In genomic region chr22:27779650-27780049, GRCh38 we compare ENCODE assay signal across 1 cellular context.
TF ChIP-seq lines count a peak whose summit lies in the region.

No MANE protein-coding gene starts in this region.

TF ChIP-seq in HepG2, 621 proteins besides CTCF, POLR2A, EP300 and RAD21:
- no peak for TF ChIP-seq REST (IDR thresholded peaks at IDR 0.05; ENCODE audit: borderline replicate concordance in 1 of 2, low read depth in 1 of 2, low read length in 2 of 2)
- no peak for TF ChIP-seq ARNTL (CRISPR knock-in tag; IDR thresholded peaks at IDR 0.05)
- TF ChIP-seq CBX5 (CRISPR knock-in tag; IDR thresholded peaks at IDR 0.05; ENCODE audit: borderline replicate concordance), result no peak
- TF ChIP-seq, protein P1, sequence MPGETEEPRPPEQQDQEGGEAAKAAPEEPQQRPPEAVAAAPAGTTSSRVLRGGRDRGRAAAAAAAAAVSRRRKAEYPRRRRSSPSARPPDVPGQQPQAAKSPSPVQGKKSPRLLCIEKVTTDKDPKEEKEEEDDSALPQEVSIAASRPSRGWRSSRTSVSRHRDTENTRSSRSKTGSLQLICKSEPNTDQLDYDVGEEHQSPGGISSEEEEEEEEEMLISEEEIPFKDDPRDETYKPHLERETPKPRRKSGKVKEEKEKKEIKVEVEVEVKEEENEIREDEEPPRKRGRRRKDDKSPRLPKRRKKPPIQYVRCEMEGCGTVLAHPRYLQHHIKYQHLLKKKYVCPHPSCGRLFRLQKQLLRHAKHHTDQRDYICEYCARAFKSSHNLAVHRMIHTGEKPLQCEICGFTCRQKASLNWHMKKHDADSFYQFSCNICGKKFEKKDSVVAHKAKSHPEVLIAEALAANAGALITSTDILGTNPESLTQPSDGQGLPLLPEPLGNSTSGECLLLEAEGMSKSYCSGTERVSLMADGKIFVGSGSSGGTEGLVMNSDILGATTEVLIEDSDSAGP (CRISPR knock-in tag; IDR thresholded peaks at IDR 0.05; ENCODE audit: borderline replicate concordance), result no peak
- no peak for TF ChIP-seq ELF3 (CRISPR knock-in tag; IDR thresholded peaks at IDR 0.05)
- no peak for TF ChIP-seq SRSF4 (IDR thresholded peaks at IDR 0.05; ENCODE audit: low read depth, low read length, poor library complexity, severe bottlenecking)
- TF ChIP-seq, protein P2, sequence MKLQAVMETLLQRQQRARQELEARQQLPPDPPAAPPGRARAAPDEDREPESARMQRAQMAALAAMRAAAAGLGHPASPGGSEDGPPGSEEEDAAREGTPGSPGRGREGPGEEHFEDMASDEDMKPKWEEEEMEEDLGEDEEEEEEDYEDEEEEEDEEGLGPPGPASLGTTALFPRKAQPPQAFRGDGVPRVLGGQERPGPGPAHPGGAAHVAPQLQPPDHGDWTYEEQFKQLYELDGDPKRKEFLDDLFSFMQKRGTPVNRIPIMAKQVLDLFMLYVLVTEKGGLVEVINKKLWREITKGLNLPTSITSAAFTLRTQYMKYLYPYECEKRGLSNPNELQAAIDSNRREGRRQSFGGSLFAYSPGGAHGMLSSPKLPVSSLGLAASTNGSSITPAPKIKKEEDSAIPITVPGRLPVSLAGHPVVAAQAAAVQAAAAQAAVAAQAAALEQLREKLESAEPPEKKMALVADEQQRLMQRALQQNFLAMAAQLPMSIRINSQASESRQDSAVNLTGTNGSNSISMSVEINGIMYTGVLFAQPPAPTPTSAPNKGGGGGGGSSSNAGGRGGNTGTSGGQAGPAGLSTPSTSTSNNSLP (IDR thresholded peaks at IDR 0.05; ENCODE audit: low read depth, low read length), result no peak
- no peak for TF ChIP-seq ZNF383 (CRISPR knock-in tag; IDR thresholded peaks at IDR 0.05; ENCODE audit: borderline replicate concordance)
- TF ChIP-seq ZNF883 (CRISPR knock-in tag; IDR thresholded peaks at IDR 0.05; ENCODE audit: not compliant biosample characterization), result no peak
- TF ChIP-seq ZMYM2 (CRISPR knock-in tag; IDR thresholded peaks at IDR 0.05), result no peak
- TF ChIP-seq DMAP1 (CRISPR knock-in tag; IDR thresholded peaks at IDR 0.05), result no peak
- TF ChIP-seq ZNF569 (CRISPR knock-in tag; IDR thresholded peaks at IDR 0.05; ENCODE audit: borderline replicate concordance), result no peak
- TF ChIP-seq, protein P3, sequence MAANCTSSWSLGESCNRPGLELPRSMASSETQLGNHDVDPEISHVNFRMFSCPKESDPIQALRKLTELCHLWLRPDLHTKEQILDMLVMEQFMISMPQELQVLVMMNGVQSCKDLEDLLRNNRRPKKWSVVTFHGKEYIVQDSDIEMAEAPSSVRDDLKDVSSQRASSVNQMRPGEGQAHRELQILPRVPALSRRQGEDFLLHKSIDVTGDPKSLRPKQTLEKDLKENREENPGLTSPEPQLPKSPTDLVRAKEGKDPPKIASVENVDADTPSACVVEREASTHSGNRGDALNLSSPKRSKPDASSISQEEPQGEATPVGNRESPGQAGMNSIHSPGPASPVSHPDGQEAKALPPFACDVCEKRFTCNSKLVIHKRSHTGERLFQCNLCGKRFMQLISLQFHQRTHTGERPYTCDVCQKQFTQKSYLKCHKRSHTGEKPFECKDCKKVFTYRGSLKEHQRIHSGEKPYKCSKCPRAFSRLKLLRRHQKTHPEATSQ (CRISPR knock-in tag; IDR thresholded peaks at IDR 0.05; ENCODE audit: borderline replicate concordance), result no peak
- no peak for TF ChIP-seq ISX (CRISPR knock-in tag; conservative IDR thresholded peaks at IDR 0.05)
- TF ChIP-seq YEATS4 (CRISPR knock-in tag; IDR thresholded peaks at IDR 0.05; ENCODE audit: borderline replicate concordance), result no peak
